Comparison of ENCODE assay signal across 1 cellular context in genomic region chr20:57384486-57384885, GRCh38.
TF ChIP-seq lines count a peak whose summit lies in the region.

No MANE protein-coding gene starts in this region.

TF ChIP-seq in GM23338, 12 proteins besides CTCF, POLR2A, EP300 and RAD21 (continued from another document):
- TF ChIP-seq, protein P1, sequence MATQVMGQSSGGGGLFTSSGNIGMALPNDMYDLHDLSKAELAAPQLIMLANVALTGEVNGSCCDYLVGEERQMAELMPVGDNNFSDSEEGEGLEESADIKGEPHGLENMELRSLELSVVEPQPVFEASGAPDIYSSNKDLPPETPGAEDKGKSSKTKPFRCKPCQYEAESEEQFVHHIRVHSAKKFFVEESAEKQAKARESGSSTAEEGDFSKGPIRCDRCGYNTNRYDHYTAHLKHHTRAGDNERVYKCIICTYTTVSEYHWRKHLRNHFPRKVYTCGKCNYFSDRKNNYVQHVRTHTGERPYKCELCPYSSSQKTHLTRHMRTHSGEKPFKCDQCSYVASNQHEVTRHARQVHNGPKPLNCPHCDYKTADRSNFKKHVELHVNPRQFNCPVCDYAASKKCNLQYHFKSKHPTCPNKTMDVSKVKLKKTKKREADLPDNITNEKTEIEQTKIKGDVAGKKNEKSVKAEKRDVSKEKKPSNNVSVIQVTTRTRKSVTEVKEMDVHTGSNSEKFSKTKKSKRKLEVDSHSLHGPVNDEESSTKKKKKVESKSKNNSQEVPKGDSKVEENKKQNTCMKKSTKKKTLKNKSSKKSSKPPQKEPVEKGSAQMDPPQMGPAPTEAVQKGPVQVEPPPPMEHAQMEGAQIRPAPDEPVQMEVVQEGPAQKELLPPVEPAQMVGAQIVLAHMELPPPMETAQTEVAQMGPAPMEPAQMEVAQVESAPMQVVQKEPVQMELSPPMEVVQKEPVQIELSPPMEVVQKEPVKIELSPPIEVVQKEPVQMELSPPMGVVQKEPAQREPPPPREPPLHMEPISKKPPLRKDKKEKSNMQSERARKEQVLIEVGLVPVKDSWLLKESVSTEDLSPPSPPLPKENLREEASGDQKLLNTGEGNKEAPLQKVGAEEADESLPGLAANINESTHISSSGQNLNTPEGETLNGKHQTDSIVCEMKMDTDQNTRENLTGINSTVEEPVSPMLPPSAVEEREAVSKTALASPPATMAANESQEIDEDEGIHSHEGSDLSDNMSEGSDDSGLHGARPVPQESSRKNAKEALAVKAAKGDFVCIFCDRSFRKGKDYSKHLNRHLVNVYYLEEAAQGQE (IDR thresholded peaks at IDR 0.05; ENCODE audit: unreplicated experiment), result no peak
- TF ChIP-seq CREB1 (CRISPR knock-in tag; IDR thresholded peaks at IDR 0.05; ENCODE audit: low read depth), result no peak
- TF ChIP-seq, protein P2, sequence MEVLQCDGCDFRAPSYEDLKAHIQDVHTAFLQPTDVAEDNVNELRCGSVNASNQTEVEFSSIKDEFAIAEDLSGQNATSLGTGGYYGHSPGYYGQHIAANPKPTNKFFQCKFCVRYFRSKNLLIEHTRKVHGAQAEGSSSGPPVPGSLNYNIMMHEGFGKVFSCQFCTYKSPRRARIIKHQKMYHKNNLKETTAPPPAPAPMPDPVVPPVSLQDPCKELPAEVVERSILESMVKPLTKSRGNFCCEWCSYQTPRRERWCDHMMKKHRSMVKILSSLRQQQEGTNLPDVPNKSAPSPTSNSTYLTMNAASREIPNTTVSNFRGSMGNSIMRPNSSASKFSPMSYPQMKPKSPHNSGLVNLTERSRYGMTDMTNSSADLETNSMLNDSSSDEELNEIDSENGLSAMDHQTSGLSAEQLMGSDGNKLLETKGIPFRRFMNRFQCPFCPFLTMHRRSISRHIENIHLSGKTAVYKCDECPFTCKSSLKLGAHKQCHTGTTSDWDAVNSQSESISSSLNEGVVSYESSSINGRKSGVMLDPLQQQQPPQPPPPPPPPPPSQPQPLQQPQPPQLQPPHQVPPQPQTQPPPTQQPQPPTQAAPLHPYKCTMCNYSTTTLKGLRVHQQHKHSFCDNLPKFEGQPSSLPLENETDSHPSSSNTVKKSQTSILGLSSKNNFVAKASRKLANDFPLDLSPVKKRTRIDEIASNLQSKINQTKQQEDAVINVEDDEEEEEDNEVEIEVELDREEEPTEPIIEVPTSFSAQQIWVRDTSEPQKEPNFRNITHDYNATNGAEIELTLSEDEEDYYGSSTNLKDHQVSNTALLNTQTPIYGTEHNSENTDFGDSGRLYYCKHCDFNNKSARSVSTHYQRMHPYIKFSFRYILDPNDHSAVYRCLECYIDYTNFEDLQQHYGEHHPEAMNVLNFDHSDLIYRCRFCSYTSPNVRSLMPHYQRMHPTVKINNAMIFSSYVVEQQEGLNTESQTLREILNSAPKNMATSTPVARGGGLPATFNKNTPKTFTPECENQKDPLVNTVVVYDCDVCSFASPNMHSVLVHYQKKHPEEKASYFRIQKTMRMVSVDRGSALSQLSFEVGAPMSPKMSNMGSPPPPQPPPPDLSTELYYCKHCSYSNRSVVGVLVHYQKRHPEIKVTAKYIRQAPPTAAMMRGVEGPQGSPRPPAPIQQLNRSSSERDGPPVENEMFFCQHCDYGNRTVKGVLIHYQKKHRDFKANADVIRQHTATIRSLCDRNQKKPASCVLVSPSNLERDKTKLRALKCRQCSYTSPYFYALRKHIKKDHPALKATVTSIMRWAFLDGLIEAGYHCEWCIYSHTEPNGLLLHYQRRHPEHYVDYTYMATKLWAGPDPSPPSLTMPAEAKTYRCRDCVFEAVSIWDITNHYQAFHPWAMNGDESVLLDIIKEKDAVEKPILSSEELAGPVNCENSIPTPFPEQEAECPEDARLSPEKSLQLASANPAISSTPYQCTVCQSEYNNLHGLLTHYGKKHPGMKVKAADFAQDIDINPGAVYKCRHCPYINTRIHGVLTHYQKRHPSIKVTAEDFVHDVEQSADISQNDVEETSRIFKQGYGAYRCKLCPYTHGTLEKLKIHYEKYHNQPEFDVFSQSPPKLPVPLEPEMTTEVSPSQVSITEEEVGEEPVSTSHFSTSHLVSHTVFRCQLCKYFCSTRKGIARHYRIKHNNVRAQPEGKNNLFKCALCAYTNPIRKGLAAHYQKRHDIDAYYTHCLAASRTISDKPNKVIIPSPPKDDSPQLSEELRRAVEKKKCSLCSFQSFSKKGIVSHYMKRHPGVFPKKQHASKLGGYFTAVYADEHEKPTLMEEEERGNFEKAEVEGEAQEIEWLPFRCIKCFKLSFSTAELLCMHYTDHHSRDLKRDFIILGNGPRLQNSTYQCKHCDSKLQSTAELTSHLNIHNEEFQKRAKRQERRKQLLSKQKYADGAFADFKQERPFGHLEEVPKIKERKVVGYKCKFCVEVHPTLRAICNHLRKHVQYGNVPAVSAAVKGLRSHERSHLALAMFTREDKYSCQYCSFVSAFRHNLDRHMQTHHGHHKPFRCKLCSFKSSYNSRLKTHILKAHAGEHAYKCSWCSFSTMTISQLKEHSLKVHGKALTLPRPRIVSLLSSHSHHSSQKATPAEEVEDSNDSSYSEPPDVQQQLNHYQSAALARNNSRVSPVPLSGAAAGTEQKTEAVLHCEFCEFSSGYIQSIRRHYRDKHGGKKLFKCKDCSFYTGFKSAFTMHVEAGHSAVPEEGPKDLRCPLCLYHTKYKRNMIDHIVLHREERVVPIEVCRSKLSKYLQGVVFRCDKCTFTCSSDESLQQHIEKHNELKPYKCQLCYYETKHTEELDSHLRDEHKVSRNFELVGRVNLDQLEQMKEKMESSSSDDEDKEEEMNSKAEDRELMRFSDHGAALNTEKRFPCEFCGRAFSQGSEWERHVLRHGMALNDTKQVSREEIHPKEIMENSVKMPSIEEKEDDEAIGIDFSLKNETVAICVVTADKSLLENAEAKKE (CRISPR knock-in tag; IDR thresholded peaks at IDR 0.05), result no peak
